ENCODE assay signal across 8 cellular contexts in genomic region chr5:140402258-140403074, GRCh38. TPM values are rescaled to one million over a fixed set of nuclear protein-coding genes. Genes with fewer than 3 reads are reported as not detected.
DNase-seq lines count a peak whose midpoint lies in the region; ATAC-seq and TF ChIP-seq lines count a peak whose summit lies in the region.

No MANE protein-coding gene starts in this region.

- no peaks in the 10 kb centered on the region for H3K27me3 Mint-ChIP-seq in activated naive CD8-positive, alpha-beta T cell treated with anti-CD3 and anti-CD28 coated beads for 36 hours

- no peak overlapping the region for H3K4me3 Mint-ChIP-seq in activated naive CD8-positive, alpha-beta T cell treated with anti-CD3 and anti-CD28 coated beads for 36 hours

- no peaks in the 10 kb centered on the region for H3K36me3 ChIP-seq in ES-I3 (ENCODE audit: insufficient read depth, low read length)
- no peaks in the 10 kb centered on the region for H3K36me3 ChIP-seq in aorta (ENCODE audit: control insufficient read depth in 1 of 2, insufficient read depth in 2 of 2, low read length in 1 of 2)

- peak overlapping the region; percentile 17 to 94 for H3K27ac ChIP-seq in aorta (ENCODE audit: low read depth in 1 of 2, low read length in 2 of 2)

- peak overlapping the region; percentile 66 to 85 for H3K4me3 ChIP-seq in aorta (ENCODE audit: low read length in 2 of 2)

- no peak overlapping the region for H3K27ac Mint-ChIP-seq in activated naive CD8-positive, alpha-beta T cell treated with anti-CD3 and anti-CD28 coated beads for 36 hours

- WGBS in aorta, 2 donors: 3 to 4% methylated on average over 36 of the region's 36 CpGs

- DNase-seq in HT-29 (ENCODE audit: low spot score): peak; percentile 68
- DNase-seq in activated naive CD8-positive, alpha-beta T cell treated with anti-CD3 and anti-CD28 coated beads for 36 hours: peak; percentile 73
- DNase-seq in left cardiac atrium: peak; percentile 40
- DNase-seq in putamen (ENCODE audit: low spot score): peak; percentile 21
- DNase-seq in aorta: peak; percentile 66 to 82

- H3K4me1 Mint-ChIP-seq in activated naive CD8-positive, alpha-beta T cell treated with anti-CD3 and anti-CD28 coated beads for 36 hours: peaks cover 28% of the 10 kb centered on the region

- ATAC-seq in SK-N-SH treated with all-trans-retinoic acid at 6 μM for 48 hours: peak; percentile 9
- peak; percentile 1 to 2 for ATAC-seq in left cardiac atrium
- ATAC-seq in aorta (ENCODE audit: low FRiP score): peak; percentile 3
- ATAC-seq in GM18502 (IDR thresholded peaks at IDR 0.05; ENCODE audit: poor library complexity, unreplicated experiment): no peak

- intact Hi-C loops in left cardiac atrium (cut with DNase I) (no loop called here), aorta (cut with DNase I) (loop anchor here in 1 of 2 donors (5.0 to 10.0 kb wide), 3 partner anchors 145 to 312 kb away; partner anchors contain the start of genes EIF4EBP3 and TMCO6)

- H3K9ac ChIP-seq in ES-I3 (ENCODE audit: low read depth, low read length): peak overlapping the region; percentile 85

- H3K4me1 ChIP-seq in ES-I3 (ENCODE audit: insufficient read depth, low read length) (peaks cover 20% of the 10 kb centered on the region), aorta (ENCODE audit: control insufficient read depth in 1 of 2, insufficient read depth in 2 of 2, low read length in 2 of 2) (peaks cover 0 to 3% of the 10 kb centered on the region in 2 donors)

- peaks cover 15% of the 10 kb centered on the region for H3K36me3 Mint-ChIP-seq in activated naive CD8-positive, alpha-beta T cell treated with anti-CD3 and anti-CD28 coated beads for 36 hours

- H3K27me3 ChIP-seq in aorta (ENCODE audit: control insufficient read depth in 1 of 2, insufficient read depth in 2 of 2, low read length in 1 of 2): no peaks in the 10 kb centered on the region

- H3K9me3 Mint-ChIP-seq in activated naive CD8-positive, alpha-beta T cell treated with anti-CD3 and anti-CD28 coated beads for 36 hours: no peaks in the 10 kb centered on the region

- H3K9me3 ChIP-seq in ES-I3 (ENCODE audit: control insufficient read depth, insufficient read depth, low read length) (no peaks in the 10 kb centered on the region), aorta (ENCODE audit: control insufficient read depth, low read length) (no peaks in the 10 kb centered on the region)

TF ChIP-seq in SK-N-SH treated with all-trans-retinoic acid at 6 μM for 48 hours, 23 proteins besides CTCF, POLR2A, EP300 and RAD21 (continues in another document):
- TF ChIP-seq CSRNP3 (CRISPR knock-in tag; IDR thresholded peaks at IDR 0.05): no peak
- no peak for TF ChIP-seq PATZ1 (CRISPR knock-in tag; IDR thresholded peaks at IDR 0.05; ENCODE audit: borderline replicate concordance)
- no peak for TF ChIP-seq ZC3H10 (CRISPR knock-in tag; IDR thresholded peaks at IDR 0.05)
- no peak for TF ChIP-seq TCF4 (CRISPR knock-in tag; IDR thresholded peaks at IDR 0.05; ENCODE audit: borderline replicate concordance)
- no peak for TF ChIP-seq CSDC2 (CRISPR knock-in tag; IDR thresholded peaks at IDR 0.05)
- no peak for TF ChIP-seq ARNTL (CRISPR knock-in tag; IDR thresholded peaks at IDR 0.05; ENCODE audit: borderline replicate concordance, low read depth)
- no peak for TF ChIP-seq ZNF8 (CRISPR knock-in tag; IDR thresholded peaks at IDR 0.05)
- TF ChIP-seq GLIS3 (CRISPR knock-in tag; IDR thresholded peaks at IDR 0.05): no peak
- no peak for TF ChIP-seq CREB5 (CRISPR knock-in tag; IDR thresholded peaks at IDR 0.05; ENCODE audit: low read depth)
- no peak for TF ChIP-seq OSR1 (CRISPR knock-in tag; IDR thresholded peaks at IDR 0.05)
- no peak for TF ChIP-seq ZFP3 (CRISPR knock-in tag; IDR thresholded peaks at IDR 0.05)
- no peak for TF ChIP-seq POU6F1 (CRISPR knock-in tag; IDR thresholded peaks at IDR 0.05; ENCODE audit: borderline replicate concordance, low read depth)
- no peak for TF ChIP-seq ZNF565 (CRISPR knock-in tag; conservative IDR thresholded peaks at IDR 0.05; ENCODE audit: low read depth)
- no peak for TF ChIP-seq ESRRG (CRISPR knock-in tag; IDR thresholded peaks at IDR 0.05)
- TF ChIP-seq ZNF70 (CRISPR knock-in tag; IDR thresholded peaks at IDR 0.05): no peak
- TF ChIP-seq RARB (CRISPR knock-in tag; IDR thresholded peaks at IDR 0.05): no peak
- no peak for TF ChIP-seq ISL1 (CRISPR knock-in tag; IDR thresholded peaks at IDR 0.05)
- no peak for TF ChIP-seq SNAI2 (CRISPR knock-in tag; IDR thresholded peaks at IDR 0.05)

RNA-seq across cellular contexts. Expression of gene ANKHD1, which starts 0.8 kb away (rescaled TPM):
- 68.9 and 74.6 TPM in 2 replicates for total RNA-seq in HT-29 (2014; rRNA removed; shearing (Covaris generic))
- total RNA-seq in activated naive CD8-positive, alpha-beta T cell treated with anti-CD3 and anti-CD28 coated beads for 36 hours: 10 to 100 TPM; 86.7 to 89.6 TPM
- total RNA-seq in left cardiac atrium (10 to 100 TPM; 50.1 to 67.5 TPM), aorta (100 to 1,000 TPM; 112 to 138 TPM)
- 10 to 100 TPM; 17.0 to 77.2 TPM for polyA plus RNA-seq in aorta

RNA-seq across cellular contexts. Expression of gene SLC4A9, which starts 42.5 kb away (rescaled TPM):
- total RNA-seq in HT-29 (2014; rRNA removed; shearing (Covaris generic)): 0.08 and 0.86 TPM in 2 replicates
- not detected for total RNA-seq in activated naive CD8-positive, alpha-beta T cell treated with anti-CD3 and anti-CD28 coated beads for 36 hours
- under 1 TPM; 0.09 to 0.21 TPM for total RNA-seq in left cardiac atrium
- not detected for total RNA-seq in aorta
- polyA plus RNA-seq in aorta: not detected

RNA-seq across cellular contexts. Expression of gene HBEGF, which starts 56.1 kb away (rescaled TPM):
- 40.9 and 46.3 TPM in 2 replicates for total RNA-seq in HT-29 (2014; rRNA removed; shearing (Covaris generic))
- total RNA-seq in activated naive CD8-positive, alpha-beta T cell treated with anti-CD3 and anti-CD28 coated beads for 36 hours: 1 to 10 TPM; 5.7 TPM
- total RNA-seq in left cardiac atrium (10 to 100 TPM; 12.9 to 18.3 TPM), aorta (10 to 100 TPM; 14.5 to 30.2 TPM)
- polyA plus RNA-seq in aorta: 1 to 10 TPM; 2.0 to 2.3 TPM

Comparison
In these comparisons a context has a peak if more than half of its experiments do, and no peak if none do; other contexts are left out.
1. DNase-seq: peak in every context shown above with its lines; median percentile 74 in aorta; 73 in activated naive CD8-positive, alpha-beta T cell treated with anti-CD3 and anti-CD28 coated beads for 36 hours; 68 in HT-29; 40 in left cardiac atrium; 21 in putamen.